Comparison of ENCODE assay signal across 8 cellular contexts in the genomic region with DNA sequence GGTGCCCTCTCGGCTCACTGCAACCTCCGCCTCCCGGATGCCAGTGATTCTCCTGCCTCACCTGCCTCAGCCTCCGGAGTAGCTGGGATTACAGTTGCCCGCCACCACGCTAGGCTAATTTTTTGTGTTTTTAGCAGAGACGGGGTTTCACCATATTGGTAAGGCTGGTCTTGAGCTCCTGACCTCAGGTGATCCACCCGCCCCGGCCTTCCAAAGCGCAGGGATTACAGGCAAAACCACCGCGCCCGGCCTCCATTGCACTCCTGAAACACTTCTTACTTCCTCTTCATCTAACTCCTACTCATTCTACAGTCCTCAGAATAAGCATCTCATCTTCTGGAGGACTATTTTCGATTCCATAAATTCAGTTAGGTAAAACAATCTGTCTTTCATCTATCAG. TPM values are rescaled to one million over a fixed set of nuclear protein-coding genes. Genes with fewer than 3 reads are reported as not detected.
DNase-seq lines count a peak whose midpoint lies in the region; ATAC-seq and TF ChIP-seq lines count a peak whose summit lies in the region.
"Not testable (repeated sequence)": the region's sequence is repeated elsewhere in the genome, so short reads cannot be mapped to it uniquely, and the experiment has no call there.

No MANE protein-coding gene starts in this region.

- not testable (repeated sequence) for H2AFZ ChIP-seq in Loucy (ENCODE audit: low read length)

- not testable (repeated sequence) for TF ChIP-seq CTCF in Loucy (conservative IDR thresholded peaks at IDR 0.05; ENCODE audit: low read length); WERI-Rb-1 (IDR thresholded peaks at IDR 0.05; ENCODE audit: low read depth, low read length); astrocyte of the cerebellum (IDR thresholded peaks at IDR 0.05; ENCODE audit: low read depth, low read length, missing control alignments); esophagus muscularis mucosa (IDR thresholded peaks at IDR 0.05); lower lobe of right lung (IDR thresholded peaks at IDR 0.05); upper lobe of right lung (IDR thresholded peaks at IDR 0.05)

- intact Hi-C loops in esophagus muscularis mucosa (cut with DNase I); lower lobe of right lung (cut with DNase I); upper lobe of right lung (cut with DNase I): not testable (repeated sequence)

- H3F3A ChIP-seq in Loucy (ENCODE audit: low read depth) = not testable (repeated sequence)

- peaks cover 75% of the 10 kb centered on the region for H3K79me2 ChIP-seq in Loucy (ENCODE audit: insufficient read depth, low read length)

- H3K9me2 ChIP-seq in Loucy (replicated peaks; ENCODE audit: low read depth, low read length) = not testable (repeated sequence)

- 61% methylated on average over 13 of the region's 14 CpGs for WGBS in esophagus muscularis mucosa

- H3K4me2 ChIP-seq in Loucy (ENCODE audit: low read depth, low read length, poor library complexity, severe bottlenecking) = peak overlapping the region; percentile 81

- H3K36me3 ChIP-seq in ES-I3 (ENCODE audit: insufficient read depth, low read length); Loucy (ENCODE audit: insufficient read depth, low read length); WERI-Rb-1; esophagus muscularis mucosa; lower lobe of right lung; rectal smooth muscle tissue (ENCODE audit: control insufficient read depth, insufficient read depth, low read length); upper lobe of right lung: not testable (repeated sequence)

- peak overlapping the region; percentile 93 for H3K4me3 ChIP-seq in Loucy (ENCODE audit: low read length, poor library complexity, severe bottlenecking)
- peak overlapping the region; percentile 86 for H3K4me3 ChIP-seq in WERI-Rb-1 (ENCODE audit: low read depth, low read length)
- peak overlapping the region; percentile 66 for H3K4me3 ChIP-seq in astrocyte of the cerebellum (ENCODE audit: low read depth, low read length)
- peak overlapping the region; percentile 69 to 91 (median 74) for H3K4me3 ChIP-seq in esophagus muscularis mucosa
- H3K4me3 ChIP-seq in lower lobe of right lung = peak overlapping the region; percentile 84
- peak overlapping the region; percentile 77 for H3K4me3 ChIP-seq in rectal smooth muscle tissue (ENCODE audit: low read length)
- H3K4me3 ChIP-seq in upper lobe of right lung = peak overlapping the region; percentile 85

- H3K27ac ChIP-seq in WERI-Rb-1; esophagus muscularis mucosa (replicated peaks in 1 of 4); lower lobe of right lung; rectal smooth muscle tissue (ENCODE audit: low read depth, low read length); upper lobe of right lung: not testable (repeated sequence)

- not testable (repeated sequence) for ATAC-seq in lower lobe of right lung, upper lobe of right lung

- not testable (repeated sequence) for H3K27me3 ChIP-seq in Loucy (ENCODE audit: insufficient read depth, low read length, poor library complexity, severe bottlenecking); WERI-Rb-1 (ENCODE audit: insufficient read depth, low read depth, severe bottlenecking); esophagus muscularis mucosa; lower lobe of right lung (ENCODE audit: low read depth); rectal smooth muscle tissue (ENCODE audit: control insufficient read depth, insufficient read depth, low read length); upper lobe of right lung

- not testable (repeated sequence) for H3K9me3 ChIP-seq in ES-I3 (ENCODE audit: control insufficient read depth, insufficient read depth, low read length); Loucy (ENCODE audit: insufficient read depth, low read depth, low read length); WERI-Rb-1 (ENCODE audit: severe bottlenecking); esophagus muscularis mucosa; lower lobe of right lung; upper lobe of right lung

- peaks cover 12% of the 10 kb centered on the region for H4K20me1 ChIP-seq in Loucy (ENCODE audit: insufficient read depth, low read length, poor library complexity, severe bottlenecking)

- H3K9ac ChIP-seq in ES-I3 (ENCODE audit: low read depth, low read length) (peak overlapping the region; percentile 86; the same call in 1 of the 2 replicates), Loucy (ENCODE audit: low read depth, low read length, poor library complexity, severe bottlenecking) (peak overlapping the region; percentile 85)
- not testable (repeated sequence) for H3K9ac ChIP-seq in rectal smooth muscle tissue (ENCODE audit: low read length)

- not testable (repeated sequence) for TF ChIP-seq EP300 in esophagus muscularis mucosa (IDR thresholded peaks at IDR 0.05)

- TF ChIP-seq POLR2A in esophagus muscularis mucosa (IDR thresholded peaks at IDR 0.05; ENCODE audit: low read depth) = not testable (repeated sequence)

- peak; percentile 22 for DNase-seq in WERI-Rb-1
- not testable (repeated sequence) for DNase-seq in astrocyte of the cerebellum (ENCODE audit: low read depth); esophagus muscularis mucosa (ENCODE audit: extremely low spot score); lower lobe of right lung; upper lobe of right lung

- H3K4me1 ChIP-seq in ES-I3 (ENCODE audit: insufficient read depth, low read length); Loucy (ENCODE audit: insufficient read depth, low read length, poor library complexity, severe bottlenecking); rectal smooth muscle tissue (ENCODE audit: control insufficient read depth, insufficient read depth, low read length): not testable (repeated sequence)
- H3K4me1 ChIP-seq in esophagus muscularis mucosa (peaks cover 21 to 32% (median 32%) of the 10 kb centered on the region in 4 donors), lower lobe of right lung (peaks cover 23% of the 10 kb centered on the region), upper lobe of right lung (peaks cover 17% of the 10 kb centered on the region)

- in situ Hi-C loops in astrocyte of the cerebellum (cut with HindIII; ENCODE audit: low sequenced_read_pairs) = not testable (repeated sequence)

RNA-seq across cellular contexts. Expression of a gene that starts 1.3 kb away (rescaled TPM):
- total RNA-seq in esophagus muscularis mucosa (10 to 100 TPM; 52.9 to 66.9 (median 57.7) TPM), lower lobe of right lung (34.2 TPM), upper lobe of right lung (35.8 TPM)

RNA-seq across cellular contexts. Expression of a gene that starts 59.4 kb away (rescaled TPM):
- total RNA-seq in esophagus muscularis mucosa (100 to 1,000 TPM; 147 to 170 (median 157) TPM), lower lobe of right lung (194 TPM), upper lobe of right lung (187 TPM)
